ENCODE assay signal across 19 cellular contexts in genomic region chr16:87426423-87427215, GRCh38.
"Had no signal": no experiment of that assay in that cellular context is flagged by ENCODE, and none has a peak within 500 bp of the region (broad histone marks: within the 10 kb centered on the region; RNA-seq: fewer than 3 reads in every experiment).

No MANE protein-coding gene starts in this region.

- DNase-seq: activated CD4-positive, alpha-beta T cell treated with anti-CD3 and anti-CD28 coated beads, Interleukin-2, amount 50 U/mL, for 1 hour; activated CD4-positive, CD25-positive, alpha-beta regulatory T cell treated with anti-CD3 and anti-CD28 coated beads, Interleukin-2, amount 50 U/mL, for 72 hours; activated naive CD8-positive, alpha-beta T cell treated with anti-CD3 and anti-CD28 coated beads, Interleukin-2, amount 10 ng/mL, durations not matched to agents 7 days and 5 days; body of pancreas; caudate nucleus; colonic mucosa; heart right ventricle; left cardiac atrium; lower lobe of right lung; occipital lobe had no signal

- H3K27me3 Mint-ChIP-seq: activated naive CD8-positive, alpha-beta T cell treated with anti-CD3 and anti-CD28 coated beads, Interleukin-2, amount 10 ng/mL, durations not matched to agents 7 days and 5 days; stimulated activated naive CD8-positive, alpha-beta T cell treated with anti-CD3 and anti-CD28 coated beads, Interleukin-15, Interleukin-2, amounts not matched to agents 100 ng/mL and 50 ng/mL, for 24 hours had no signal

- H3K27me3 ChIP-seq: body of pancreas, colonic mucosa, gastroesophageal sphincter, heart right ventricle, right atrium auricular region, vagina had no signal

- H3K4me3 ChIP-seq: body of pancreas, colonic mucosa, gastroesophageal sphincter, heart right ventricle, lower lobe of right lung, prostate gland, right atrium auricular region, skin epidermis, vagina had no signal

- H3K27ac ChIP-seq: body of pancreas, colonic mucosa, gastroesophageal sphincter, heart right ventricle, lower lobe of right lung, prostate gland, right atrium auricular region, vagina had no signal

- H3K4me1 Mint-ChIP-seq: activated naive CD8-positive, alpha-beta T cell treated with anti-CD3 and anti-CD28 coated beads, Interleukin-2, amount 10 ng/mL, durations not matched to agents 7 days and 5 days; nephron had no signal

- H3K9me3 ChIP-seq: body of pancreas, colonic mucosa, gastroesophageal sphincter, heart right ventricle, lower lobe of right lung, prostate gland, right atrium auricular region, vagina had no signal

- H3K27ac Mint-ChIP-seq: activated naive CD8-positive, alpha-beta T cell treated with anti-CD3 and anti-CD28 coated beads, Interleukin-2, amount 10 ng/mL, durations not matched to agents 7 days and 5 days; mesothelial cell of epicardium; stimulated activated naive CD8-positive, alpha-beta T cell treated with anti-CD3 and anti-CD28 coated beads, Interleukin-15, Interleukin-2, amounts not matched to agents 100 ng/mL and 50 ng/mL, for 24 hours; T-helper 1 cell treated with Interleukin-12 subunit alpha and Interleukin-12 subunit beta and Interleukin-4 antibody, amounts not matched to agents 30 μg/mL and 1 μg/mL, for 36 hours had no signal

- H3K4me3 Mint-ChIP-seq: activated naive CD8-positive, alpha-beta T cell treated with anti-CD3 and anti-CD28 coated beads, Interleukin-2, amount 10 ng/mL, durations not matched to agents 7 days and 5 days; mesothelial cell of epicardium; nephron; stimulated activated naive CD8-positive, alpha-beta T cell treated with anti-CD3 and anti-CD28 coated beads, Interleukin-15, Interleukin-2, amounts not matched to agents 100 ng/mL and 50 ng/mL, for 24 hours; T-helper 1 cell treated with Interleukin-12 subunit alpha and Interleukin-12 subunit beta and Interleukin-4 antibody, amounts not matched to agents 30 μg/mL and 1 μg/mL, for 36 hours had no signal

- H3K9me3 Mint-ChIP-seq: activated naive CD8-positive, alpha-beta T cell treated with anti-CD3 and anti-CD28 coated beads, Interleukin-2, amount 10 ng/mL, durations not matched to agents 7 days and 5 days; stimulated activated naive CD8-positive, alpha-beta T cell treated with anti-CD3 and anti-CD28 coated beads, Interleukin-15, Interleukin-2, amounts not matched to agents 100 ng/mL and 50 ng/mL, for 24 hours; T-helper 1 cell treated with Interleukin-12 subunit alpha and Interleukin-12 subunit beta and Interleukin-4 antibody, amounts not matched to agents 30 μg/mL and 1 μg/mL, for 36 hours had no signal

- ATAC-seq: body of pancreas, gastroesophageal sphincter, left cardiac atrium, lower lobe of right lung had no signal

- H3K4me1 ChIP-seq: body of pancreas, colonic mucosa, lower lobe of right lung, prostate gland had no signal
